22 cellular contexts compared by ENCODE assay signal in the genomic region with DNA sequence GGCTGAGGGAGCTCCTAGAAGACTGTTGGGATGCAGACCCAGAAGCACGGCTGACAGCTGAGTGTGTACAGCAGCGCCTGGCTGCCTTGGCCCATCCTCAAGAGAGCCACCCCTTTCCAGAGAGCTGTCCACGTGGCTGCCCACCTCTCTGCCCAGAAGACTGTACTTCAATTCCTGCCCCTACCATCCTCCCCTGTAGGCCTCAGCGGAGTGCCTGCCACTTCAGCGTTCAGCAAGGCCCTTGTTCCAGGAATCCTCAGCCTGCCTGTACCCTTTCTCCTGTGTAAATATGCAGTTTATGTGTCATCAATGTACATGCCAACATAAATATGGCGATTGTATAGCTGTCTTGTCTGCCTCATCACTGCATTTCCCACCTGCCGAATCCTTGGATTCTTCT. TPM values are rescaled to one million over a fixed set of nuclear protein-coding genes. Genes with fewer than 3 reads are reported as not detected.
"Had no signal": no experiment of that assay in that cellular context is flagged by ENCODE, and none has a peak within 500 bp of the region (broad histone marks: within the 10 kb centered on the region; RNA-seq: fewer than 3 reads in every experiment).

No MANE protein-coding gene starts in this region.

- H3K4me3 ChIP-seq: ascending aorta, hepatocyte, left ventricle myocardium inferior, mucosa of descending colon, right atrium auricular region, smooth muscle cell, stomach, thoracic aorta had no signal

- FAIRE-seq: colon had no signal

- ATAC-seq: activated CD4-positive, CD25-positive, alpha-beta regulatory T cell treated with anti-CD3 and anti-CD28 coated beads, Interleukin-2, amount 50 U/mL, for 24 hours; mucosa of descending colon; naive thymus-derived CD4-positive, alpha-beta T cell had no signal

- H3K27me3 ChIP-seq: ascending aorta, hepatocyte, right atrium auricular region, stomach had no signal

- H3K9me3 ChIP-seq: ascending aorta, left ventricle myocardium inferior, mucosa of descending colon, right atrium auricular region, stomach, thoracic aorta had no signal

- H2AFZ ChIP-seq: hepatocyte had no signal

- H3K4me1 ChIP-seq: ascending aorta, left ventricle myocardium inferior, right atrium auricular region, stomach had no signal

- H3K4me2 ChIP-seq: hepatocyte, smooth muscle cell had no signal

- H3K27ac ChIP-seq: ascending aorta, hepatocyte, left ventricle myocardium inferior, right atrium auricular region, stomach, thoracic aorta had no signal

- H3K36me3 ChIP-seq: ascending aorta, left ventricle myocardium inferior, right atrium auricular region, stomach, thoracic aorta had no signal

- DNase-seq: activated CD4-positive, alpha-beta T cell treated with anti-CD3 and anti-CD28 coated beads, Interleukin-2, amount 50 U/mL, for 1 hour; activated naive CD4-positive, alpha-beta T cell treated with anti-CD3 and anti-CD28 coated beads for 36 hours; caudate nucleus; left ventricle myocardium inferior; naive thymus-derived CD4-positive, alpha-beta T cell; posterior cingulate gyrus; stomach; T-helper 1 cell; T1000 had no signal

RNA-seq across cellular contexts. Expression of gene AMHR2, which starts 7.5 kb away (rescaled TPM):
- total RNA-seq: activated CD8-positive, alpha-beta memory T cell treated with anti-CD3 and anti-CD28 coated beads for 36 hours; activated naive CD4-positive, alpha-beta T cell treated with anti-CD3 and anti-CD28 coated beads for 36 hours; activated T-helper 1 cell treated with anti-CD3 and anti-CD28 coated beads, Interleukin-12 subunit alpha, Interleukin-12 subunit beta, Interleukin-2, Interleukin-4 antibody, amounts not matched to agents 30 ng/mL and 10 ng/mL and 1 ng/mL, durations not matched to agents 14 hours and 24 hours and 36 hours; ascending aorta; glomerular endothelial cell; kidney epithelial cell; naive thymus-derived CD4-positive, alpha-beta T cell; smooth muscle cell; stomach; urinary bladder had no signal
- polyA plus RNA-seq: naive thymus-derived CD4-positive, alpha-beta T cell had no signal
